ENCODE assay signal across 17 cellular contexts in the genomic region with DNA sequence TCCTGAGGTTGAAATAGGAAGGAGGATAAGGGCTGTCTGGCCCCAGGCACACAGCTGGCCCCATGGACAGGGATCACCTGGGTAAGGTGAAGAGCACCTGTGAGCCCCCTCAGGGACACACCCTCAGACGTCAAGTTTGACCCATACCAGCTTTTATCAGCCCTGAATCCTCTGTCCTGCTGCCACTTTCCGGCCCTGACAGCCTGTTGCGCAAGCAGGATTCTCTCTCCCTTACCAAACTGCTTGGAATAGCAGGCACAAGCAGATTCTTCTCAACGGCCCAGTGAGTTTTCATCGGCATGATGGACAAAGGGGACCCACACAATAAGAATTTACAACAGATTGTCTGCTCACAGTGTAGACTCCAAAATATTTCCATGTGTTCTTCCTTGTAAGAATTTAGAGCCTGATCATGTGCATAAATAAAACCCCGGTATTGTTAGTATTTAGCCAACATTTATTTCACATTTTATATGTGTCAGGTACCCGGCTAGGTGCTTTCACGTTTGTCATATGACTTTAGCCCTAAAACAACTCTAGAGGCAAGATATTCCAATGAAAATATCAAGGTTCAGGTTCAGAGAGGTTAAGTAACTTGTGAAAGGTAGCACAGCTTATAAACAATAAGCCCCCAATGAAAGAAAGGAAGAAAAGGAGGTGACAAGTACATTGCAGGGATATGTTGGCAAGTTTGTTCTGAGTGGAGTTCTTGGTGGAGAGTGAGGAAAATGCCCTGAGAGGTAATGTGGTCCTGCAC.
DNase-seq lines count a peak whose midpoint lies in the region; ATAC-seq and TF ChIP-seq lines count a peak whose summit lies in the region.
"Had no signal": no experiment of that assay in that cellular context is flagged by ENCODE, and none has a peak within 500 bp of the region (broad histone marks: within the 10 kb centered on the region; RNA-seq: fewer than 3 reads in every experiment).

No MANE protein-coding gene starts in this region.

- H3K9ac ChIP-seq in HCT116 (ENCODE audit: low read length): no peak overlapping the region
- no peak overlapping the region for H3K9ac ChIP-seq in trophoblast cell (ENCODE audit: low read length)

- H3K36me3 ChIP-seq in HCT116 (ENCODE audit: control insufficient read depth in 1 of 2, insufficient read depth in 2 of 2, low read length in 2 of 2) (no peaks in the 10 kb centered on the region), trophoblast cell (ENCODE audit: control insufficient read depth in 1 of 2, insufficient read depth in 2 of 2, low read length in 2 of 2) (no peaks in the 10 kb centered on the region), suprapubic skin (no peaks in the 10 kb centered on the region), MG63 (no peaks in the 10 kb centered on the region)
- H3K36me3 ChIP-seq: upper lobe of left lung had no signal

- H3K4me3 ChIP-seq in HCT116 (replicated peaks in 1 of 2; ENCODE audit: low read depth in 1 of 2, low read length in 2 of 2) (no peak overlapping the region), trophoblast cell (ENCODE audit: low read depth, low read length) (no peak overlapping the region), suprapubic skin (no peak overlapping the region), MG63 (no peak overlapping the region)
- H3K4me3 ChIP-seq: dorsolateral prefrontal cortex, mucosa of descending colon, upper lobe of left lung had no signal

- no peak overlapping the region for H3K4ac ChIP-seq in trophoblast cell (ENCODE audit: low read depth, low read length)

- TF ChIP-seq RAD21 in HCT116 (IDR thresholded peaks at IDR 0.05; ENCODE audit: low read depth): no peak

- RAD21 ChIA-PET in HCT116 (lab: Charles Lee; ENCODE audit: low non-redundant PET in 1 of 2, low total read pairs in 2 of 2, uncharacterized antibody in 2 of 2, unreplicated experiment in 2 of 2): no interaction called here

- POLR2A ChIA-PET in HCT116 (lab: Charles Lee): no interaction called here

- H3K9me3 ChIP-seq in HCT116 (ENCODE audit: control insufficient read depth in 1 of 2, insufficient read depth in 1 of 2, low read depth in 1 of 2, low read length in 2 of 2) (no peaks in the 10 kb centered on the region), trophoblast cell (ENCODE audit: insufficient read depth, low read depth, low read length) (no peaks in the 10 kb centered on the region), suprapubic skin (no peaks in the 10 kb centered on the region), MG63 (no peaks in the 10 kb centered on the region)
- H3K9me3 ChIP-seq: mucosa of descending colon, upper lobe of left lung had no signal

- H3K4me2 ChIP-seq in HCT116 (ENCODE audit: low read length) (no peak overlapping the region), trophoblast cell (ENCODE audit: low read length) (no peak overlapping the region)

- TF ChIP-seq CTCF in HCT116 (IDR thresholded peaks at IDR 0.05 in 2 of 3, conservative IDR thresholded peaks at IDR 0.05 in 1 of 3; ENCODE audit: borderline replicate concordance in 1 of 3, insufficient read depth in 1 of 3, low read depth in 2 of 3, low read length in 2 of 3): no peak
- no peak for TF ChIP-seq CTCF in suprapubic skin (IDR thresholded peaks at IDR 0.05)

- TF ChIP-seq EP300 in suprapubic skin (IDR thresholded peaks at IDR 0.05): no peak

- no CpG with 5 or more reads among the region's 8 CpGs for WGBS in trophoblast cell (ENCODE audit: extremely low coverage, insufficient coverage, insufficient read length)
- 52% methylated on average over 8 of the region's 8 CpGs for WGBS in suprapubic skin

- intact Hi-C loops in HCT116 (cut with micrococcal nuclease): no loop called here

- no peak overlapping the region for H3K27ac ChIP-seq in HCT116 (ENCODE audit: low read depth, low read length)
- no peak overlapping the region for H3K27ac ChIP-seq in trophoblast cell (ENCODE audit: low read depth, low read length)
- no peak overlapping the region for H3K27ac ChIP-seq in suprapubic skin
- H3K27ac ChIP-seq: dorsolateral prefrontal cortex, upper lobe of left lung had no signal

- no peaks in the 10 kb centered on the region for H4K20me1 ChIP-seq in HCT116 (ENCODE audit: insufficient read depth)

- no peak overlapping the region for H2BK120ac ChIP-seq in trophoblast cell (ENCODE audit: insufficient read depth, low read length, poor library complexity)

- no peak overlapping the region for H3K23ac ChIP-seq in trophoblast cell (ENCODE audit: low read length)

- no peak overlapping the region for H4K8ac ChIP-seq in trophoblast cell (ENCODE audit: low read depth, low read length)

- no peak overlapping the region for H4K91ac ChIP-seq in trophoblast cell (ENCODE audit: low read depth, low read length)

- no peak for TF ChIP-seq POLR2A in HCT116 (IDR thresholded peaks at IDR 0.05; ENCODE audit: borderline replicate concordance, extremely low read depth, insufficient read depth, insufficient read length)
- TF ChIP-seq POLR2A in suprapubic skin (IDR thresholded peaks at IDR 0.05): no peak

- H3K27me3 ChIP-seq in HCT116 (ENCODE audit: insufficient read depth, low read length) (peaks cover 24% of the 10 kb centered on the region), trophoblast cell (ENCODE audit: insufficient read depth, low read length) (no peaks in the 10 kb centered on the region), suprapubic skin (no peaks in the 10 kb centered on the region), MG63 (no peaks in the 10 kb centered on the region)
- H3K27me3 ChIP-seq: upper lobe of left lung had no signal

- no TSS peak for BruUV-seq in HCT116 (replicated peaks; lab: Mats Ljungman, UMichigan)

- no peaks in the 10 kb centered on the region for H3K79me1 ChIP-seq in trophoblast cell (ENCODE audit: low read length)

- no peak overlapping the region for H4K12ac ChIP-seq in trophoblast cell (ENCODE audit: low read depth, low read length)

- H3K79me2 ChIP-seq in HCT116 (ENCODE audit: insufficient read depth, low read length): no peaks in the 10 kb centered on the region
- H3K79me2 ChIP-seq in trophoblast cell (ENCODE audit: control insufficient read depth, insufficient read depth, low read length, poor library complexity): no peaks in the 10 kb centered on the region

- no peak overlapping the region for H2BK5ac ChIP-seq in trophoblast cell (ENCODE audit: low read depth, low read length, poor library complexity)

- H3K14ac ChIP-seq in trophoblast cell (ENCODE audit: low read length): no peak overlapping the region

- DNase-seq in HCT116 (ENCODE audit: low read depth, low spot score) (no peak), OCI-M1 (lab: John Stamatoyannopoulos, UW) (peak; percentile 78), fibroblast of peridontal ligament (ENCODE audit: extremely low read depth) (peak; percentile 41), trophoblast cell (peak; percentile 47 to 82), suprapubic skin (ENCODE audit: low spot score in 2 of 2) (no peak), MG63 (no peak), mesenteric fat pad (ENCODE audit: low spot score) (no peak)
- DNase-seq: activated CD4-positive, alpha-beta T cell treated with anti-CD3 and anti-CD28 coated beads for 48 hours; activated T-cell treated with anti-CD3 and anti-CD28 coated beads, Interleukin-2, amount 50 U/mL, for 1 hour; amygdala; CD4-positive, alpha-beta memory T cell; dorsolateral prefrontal cortex; mucosa of descending colon; NCI-H1694; NCI-H774; stimulated activated CD8-positive, alpha-beta memory T cell treated with anti-CD3 and anti-CD28 coated beads, Interleukin-4, amount 100 ng/mL, for 48 hours had no signal

- ATAC-seq in HCT116: no peak
- ATAC-seq: mucosa of descending colon had no signal

- no peaks in the 10 kb centered on the region for H3K9me2 ChIP-seq in HCT116 (ENCODE audit: insufficient read depth)

- no peak overlapping the region for H2AFZ ChIP-seq in HCT116 (ENCODE audit: low read depth, low read length, poor library complexity, severe bottlenecking)
- no peak overlapping the region for H2AFZ ChIP-seq in trophoblast cell (ENCODE audit: insufficient read depth, low read length, poor library complexity)

- H2BK12ac ChIP-seq in trophoblast cell (ENCODE audit: low read length): no peak overlapping the region

- H3K18ac ChIP-seq in trophoblast cell (ENCODE audit: low read length): no peak overlapping the region

- CTCF ChIA-PET in HCT116 (lab: Charles Lee): no interaction called here

- H3K4me1 ChIP-seq in HCT116 (ENCODE audit: control insufficient read depth in 1 of 2, insufficient read depth in 2 of 2, low read length in 2 of 2) (no peaks in the 10 kb centered on the region), trophoblast cell (ENCODE audit: control insufficient read depth in 1 of 2, insufficient read depth in 2 of 2, low read length in 2 of 2) (no peaks in the 10 kb centered on the region), suprapubic skin (peaks cover 17% of the 10 kb centered on the region)

- no peak overlapping the region for H2AK5ac ChIP-seq in trophoblast cell (ENCODE audit: low read length)

TF ChIP-seq in HCT116, 20 proteins besides CTCF, POLR2A, EP300 and RAD21:
- peak; percentile 46; the same call in 1 of the 2 replicates for TF ChIP-seq CEBPB (IDR thresholded peaks at IDR 0.05; ENCODE audit: low read depth)
- no peak for TF ChIP-seq EGR1 (IDR thresholded peaks at IDR 0.05; ENCODE audit: low read depth)

Comparison
In these comparisons a context has a peak if more than half of its experiments do, and no peak if none do; other contexts are left out.
1. DNase-seq: peak in OCI-M1 (single experiment), fibroblast of peridontal ligament (single experiment) and trophoblast cell (2 of 2); none in HCT116 (single experiment), suprapubic skin (0 of 2), MG63 (single experiment) and mesenteric fat pad (single experiment).